In the genomic region with DNA sequence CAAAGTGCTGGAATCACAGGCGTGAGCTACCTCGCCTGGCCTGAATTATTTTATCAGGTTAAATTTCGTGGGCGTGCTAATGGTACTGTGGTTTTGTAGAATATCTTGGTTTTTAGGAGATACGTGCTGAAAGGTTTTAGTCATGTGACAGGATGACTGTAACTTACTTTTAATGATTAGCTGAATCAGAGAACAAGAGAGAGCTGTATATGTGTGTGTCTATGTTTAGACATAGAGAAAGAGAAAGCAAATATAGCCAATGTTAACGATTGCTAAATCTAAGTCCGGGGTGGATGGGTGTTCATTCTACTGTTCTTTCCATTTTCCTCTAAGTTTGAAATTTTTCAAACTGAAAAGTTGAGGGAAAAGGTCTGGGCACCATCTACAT, we compare ENCODE assay signal across 7 cellular contexts. TPM values are rescaled to one million over a fixed set of nuclear protein-coding genes. Genes with fewer than 3 reads are reported as not detected.
DNase-seq lines count a peak whose midpoint lies in the region; ATAC-seq and TF ChIP-seq lines count a peak whose summit lies in the region.

No MANE protein-coding gene starts in this region.

- in situ Hi-C loops in GM23248 (cut with MboI), result no loop called here
- in situ Hi-C loops in GM13976 (cut with MboI; ENCODE audit: low sequenced_read_pairs, unreplicated experiment), result no loop called here
- in situ Hi-C loops in GM13977 (cut with MboI; ENCODE audit: low pct_unique_long_range_greater_than_20kb, low sequenced_read_pairs, unreplicated experiment), result no loop called here

- peaks cover 40% of the 10 kb centered on the region for H3K4me1 ChIP-seq in GM23248 (ENCODE audit: insufficient read depth)

- no peak overlapping the region for H2AFZ ChIP-seq in GM23248

- peaks cover 41% of the 10 kb centered on the region for H3F3A ChIP-seq in GM23248 (ENCODE audit: insufficient read depth)

- H3K4me3 Mint-ChIP-seq in WTC11, result no peak overlapping the region
- H3K4me3 Mint-ChIP-seq in stimulated activated naive B cell treated with anti-CD40 and anti-IgM and Interleukin-4, amounts not matched to agents 10 μg/mL and 1 μg/mL and 100 μg/mL, for 72 hours, result no peak overlapping the region

- TF ChIP-seq CTCF in WTC11 (IDR thresholded peaks at IDR 0.05) (no peak), fibroblast of villous mesenchyme (IDR thresholded peaks at IDR 0.05; ENCODE audit: insufficient read depth, low read depth, low read length) (no peak), GM13976 (IDR thresholded peaks at IDR 0.05; ENCODE audit: borderline replicate concordance, control extremely low read depth, extremely low read depth, insufficient read depth, missing control alignments) (no peak), GM13977 (IDR thresholded peaks at IDR 0.05; ENCODE audit: extremely low read depth, insufficient read depth, missing control alignments) (no peak)

- ATAC-seq in WTC11 (no peak), GM18868 (IDR thresholded peaks at IDR 0.05; ENCODE audit: unreplicated experiment) (no peak)
- peak; percentile 42 to 47 for ATAC-seq in stimulated activated naive B cell treated with anti-CD40 and anti-IgM and Interleukin-4, amounts not matched to agents 10 μg/mL and 1 μg/mL and 100 μg/mL, for 72 hours (replicated peaks)

- H3K4me3 ChIP-seq in GM23248 (peak overlapping the region; percentile 56), fibroblast of villous mesenchyme (ENCODE audit: low read depth, low read length) (peak overlapping the region; percentile 23)

- peaks cover 19% of the 10 kb centered on the region for H3K79me2 ChIP-seq in GM23248 (ENCODE audit: insufficient read depth)

- WGBS in GM23248 (ENCODE audit: low coverage in 1 of 2, low lambda C conversion rate in 2 of 2, missing lambda C conversion rate in 2 of 2), 2 experiments, result 41 to 46% methylated on average over 7 of the region's 7 CpGs

- H3K9me2 ChIP-seq in GM23248 (ENCODE audit: insufficient read depth), result no peaks in the 10 kb centered on the region

- no peaks in the 10 kb centered on the region for H3K9me3 ChIP-seq in GM23248 (ENCODE audit: low read depth)

- no peaks in the 10 kb centered on the region for H3K27me3 ChIP-seq in GM23248 (replicated peaks; ENCODE audit: insufficient read depth)

- H3K27me3 Mint-ChIP-seq in WTC11 (ENCODE audit: low read depth), result no peaks in the 10 kb centered on the region
- no peaks in the 10 kb centered on the region for H3K27me3 Mint-ChIP-seq in stimulated activated naive B cell treated with anti-CD40 and anti-IgM and Interleukin-4, amounts not matched to agents 10 μg/mL and 1 μg/mL and 100 μg/mL, for 72 hours

- H3K4me1 Mint-ChIP-seq in WTC11, result peaks cover 48% of the 10 kb centered on the region
- H3K4me1 Mint-ChIP-seq in stimulated activated naive B cell treated with anti-CD40 and anti-IgM and Interleukin-4, amounts not matched to agents 10 μg/mL and 1 μg/mL and 100 μg/mL, for 72 hours, result peaks cover 17 to 40% of the 10 kb centered on the region in 2 donors

- H3K36me3 ChIP-seq in GM23248 (ENCODE audit: low read depth), result peaks cover 23% of the 10 kb centered on the region

- H3K27ac Mint-ChIP-seq in WTC11, result peak overlapping the region; percentile 58
- peak overlapping the region; percentile 81 for H3K27ac Mint-ChIP-seq in stimulated activated naive B cell treated with anti-CD40 and anti-IgM and Interleukin-4, amounts not matched to agents 10 μg/mL and 1 μg/mL and 100 μg/mL, for 72 hours

- peak overlapping the region; percentile 97 for H3K27ac ChIP-seq in GM23248

- CTCF ChIA-PET in WTC11 (lab: Charles Lee), result interaction anchor here (0.9 to 2.3 kb wide), 7 partner anchors 13 to 163 kb away, joined by 3 to 14 read pairs (median 3); partner anchors contain the start of gene ZNF410

- peak overlapping the region; percentile 80 for H3K9ac ChIP-seq in GM23248

- POLR2A ChIA-PET in WTC11 (lab: Charles Lee), result no interaction called here

- H4K20me1 ChIP-seq in GM23248 (ENCODE audit: insufficient read depth), result no peaks in the 10 kb centered on the region

- peaks cover 10% of the 10 kb centered on the region for H3K36me3 Mint-ChIP-seq in WTC11
- H3K36me3 Mint-ChIP-seq in stimulated activated naive B cell treated with anti-CD40 and anti-IgM and Interleukin-4, amounts not matched to agents 10 μg/mL and 1 μg/mL and 100 μg/mL, for 72 hours, result peaks cover 41 to 69% of the 10 kb centered on the region in 2 donors

- H3K9me3 Mint-ChIP-seq in WTC11, result no peaks in the 10 kb centered on the region
- H3K9me3 Mint-ChIP-seq in stimulated activated naive B cell treated with anti-CD40 and anti-IgM and Interleukin-4, amounts not matched to agents 10 μg/mL and 1 μg/mL and 100 μg/mL, for 72 hours, result no peaks in the 10 kb centered on the region

- H3K4me2 ChIP-seq in GM23248 (ENCODE audit: unreplicated experiment), result peak overlapping the region; percentile 88

- DNase-seq in GM23248 (peak; percentile 70), WTC11 (ENCODE audit: low spot score) (no peak), fibroblast of villous mesenchyme (ENCODE audit: low read depth) (peak; percentile 65), GM13976 (ENCODE audit: low spot score) (no peak), GM13977 (ENCODE audit: low spot score) (no peak)
- no peak for DNase-seq in stimulated activated naive B cell treated with anti-CD40 and anti-IgM and Interleukin-4, amounts not matched to agents 10 μg/mL and 1 μg/mL and 100 μg/mL, for 72 hours

TF ChIP-seq in WTC11, 78 proteins besides CTCF, POLR2A, EP300 and RAD21:
- TF ChIP-seq PRRX2 (CRISPR knock-in tag; IDR thresholded peaks at IDR 0.05), result no peak
- no peak for TF ChIP-seq MYBL2 (CRISPR knock-in tag; IDR thresholded peaks at IDR 0.05)
- no peak for TF ChIP-seq FOXJ3 (CRISPR knock-in tag; IDR thresholded peaks at IDR 0.05; ENCODE audit: borderline replicate concordance)
- no peak for TF ChIP-seq MLX (CRISPR knock-in tag; IDR thresholded peaks at IDR 0.05)
- TF ChIP-seq SMAD4 (CRISPR knock-in tag; IDR thresholded peaks at IDR 0.05), result no peak
- no peak for TF ChIP-seq ETV6 (CRISPR knock-in tag; IDR thresholded peaks at IDR 0.05)
- no peak for TF ChIP-seq TP53 (CRISPR knock-in tag; IDR thresholded peaks at IDR 0.05)
- no peak for TF ChIP-seq STAT6 (CRISPR knock-in tag; conservative IDR thresholded peaks at IDR 0.05; ENCODE audit: low read depth)
- TF ChIP-seq TCF7 (CRISPR knock-in tag; IDR thresholded peaks at IDR 0.05; ENCODE audit: low read depth), result no peak
- no peak for TF ChIP-seq CREB1 (CRISPR knock-in tag; IDR thresholded peaks at IDR 0.05)

RNA-seq across cellular contexts. Expression of gene PNMA1, which starts 9.2 kb away (rescaled TPM):
- 14.2 and 18.2 TPM in 2 replicates for total RNA-seq in GM23248 (2014; rRNA removed; shearing (Covaris generic))
- 64.7 and 67.7 TPM in 2 replicates for polyA plus RNA-seq in GM23248 (2016; fragmentation: Nextera tagmentation; extraction: Ambion mirVana)
- 46.0 to 50.2 TPM (median 49.6 TPM) in 3 replicates for total RNA-seq in WTC11 (2021)
- total RNA-seq in fibroblast of villous mesenchyme, result 29.6 and 31.1 TPM in 2 replicates

Comparison
In these comparisons a context has a peak if more than half of its experiments do, and no peak if none do; other contexts are left out.
1. DNase-seq: peak in GM23248 (single experiment) and fibroblast of villous mesenchyme (single experiment); none in WTC11 (single experiment), stimulated activated naive B cell treated with anti-CD40 and anti-IgM and Interleukin-4, amounts not matched to agents 10 μg/mL and 1 μg/mL and 100 μg/mL, for 72 hours (single experiment), GM13976 (single experiment) and GM13977 (single experiment).
2. ATAC-seq: peak in stimulated activated naive B cell treated with anti-CD40 and anti-IgM and Interleukin-4, amounts not matched to agents 10 μg/mL and 1 μg/mL and 100 μg/mL, for 72 hours (2 of 2); none in WTC11 (single experiment) and GM18868 (single experiment).